21 cellular contexts compared by ENCODE assay signal in genomic region chr13:79917628-79918027, GRCh38.
"Had no signal": no experiment of that assay in that cellular context is flagged by ENCODE, and none has a peak within 500 bp of the region (broad histone marks: within the 10 kb centered on the region; RNA-seq: fewer than 3 reads in every experiment).

No MANE protein-coding gene starts in this region.

- H3K9me3 Mint-ChIP-seq: activated T-helper 1 cell treated with anti-CD3 and anti-CD28 coated beads, Interleukin-12 subunit alpha, Interleukin-12 subunit beta, Interleukin-2, Interleukin-4 antibody, amounts not matched to agents 30 ng/mL and 10 ng/mL and 1 ng/mL, durations not matched to agents 14 hours and 24 hours and 36 hours; stimulated activated effector memory CD8-positive, alpha-beta T cell treated with anti-CD3 and anti-CD28 coated beads, Interleukin-12 subunit alpha, Interleukin-12 subunit beta, amount 100 ng/mL, for 72 hours had no signal

- DNase-seq: activated CD4-positive, alpha-beta memory T cell treated with anti-CD3 and anti-CD28 coated beads for 36 hours; activated CD4-positive, alpha-beta T cell treated with anti-CD3 and anti-CD28 coated beads for 36 hours; activated gamma-delta T cell treated with Interleukin-2 at 50 U/mL for 16 hours; activated T-cell treated with anti-CD3 and anti-CD28 coated beads for 4 hours; adrenal gland; cerebellar nuclear complex; cortex of kidney; effector CD8-positive, alpha-beta T cell; naive thymus-derived CD4-positive, alpha-beta T cell; sigmoid colon; stimulated activated CD4-positive, alpha-beta T cell treated with anti-CD3 and anti-CD28 coated beads, Interleukin-4, amount 100 ng/mL, for 24 hours; testis; upper lobe of left lung; WERI-Rb-1 had no signal

- H3K36me3 ChIP-seq: adrenal gland, sigmoid colon, upper lobe of left lung, WERI-Rb-1 had no signal

- H3K4me1 ChIP-seq: adrenal gland, parathyroid adenoma, sigmoid colon, testis, upper lobe of left lung had no signal

- ATAC-seq: activated CD4-positive, alpha-beta T cell treated with anti-CD3 and anti-CD28 coated beads for 36 hours; activated naive CD4-positive, alpha-beta T cell treated with anti-CD3 and anti-CD28 coated beads, Interleukin-2, amount 50 U/mL, for 72 hours; esophagus mucosa; naive thymus-derived CD4-positive, alpha-beta T cell; stimulated activated effector memory CD8-positive, alpha-beta T cell treated with anti-CD3 and anti-CD28 coated beads, Interleukin-12 subunit alpha, Interleukin-12 subunit beta, amount 100 ng/mL, for 72 hours had no signal

- H3K9ac ChIP-seq: parathyroid adenoma had no signal

- H3K4me3 Mint-ChIP-seq: activated CD4-positive, alpha-beta memory T cell treated with anti-CD3 and anti-CD28 coated beads for 36 hours; activated CD4-positive, alpha-beta T cell treated with anti-CD3 and anti-CD28 coated beads for 36 hours; activated T-helper 1 cell treated with anti-CD3 and anti-CD28 coated beads, Interleukin-12 subunit alpha, Interleukin-12 subunit beta, Interleukin-2, Interleukin-4 antibody, amounts not matched to agents 30 ng/mL and 10 ng/mL and 1 ng/mL, durations not matched to agents 14 hours and 24 hours and 36 hours; memory B cell; naive thymus-derived CD4-positive, alpha-beta T cell; stimulated activated effector memory CD8-positive, alpha-beta T cell treated with anti-CD3 and anti-CD28 coated beads, Interleukin-12 subunit alpha, Interleukin-12 subunit beta, amount 100 ng/mL, for 72 hours had no signal

- H3K27ac Mint-ChIP-seq: activated CD4-positive, alpha-beta memory T cell treated with anti-CD3 and anti-CD28 coated beads for 36 hours; activated CD4-positive, alpha-beta T cell treated with anti-CD3 and anti-CD28 coated beads for 36 hours; activated naive CD4-positive, alpha-beta T cell treated with anti-CD3 and anti-CD28 coated beads, Interleukin-2, amount 50 U/mL, for 72 hours; activated T-helper 1 cell treated with anti-CD3 and anti-CD28 coated beads, Interleukin-12 subunit alpha, Interleukin-12 subunit beta, Interleukin-2, Interleukin-4 antibody, amounts not matched to agents 30 ng/mL and 10 ng/mL and 1 ng/mL, durations not matched to agents 14 hours and 24 hours and 36 hours; memory B cell; naive thymus-derived CD4-positive, alpha-beta T cell; stimulated activated effector memory CD8-positive, alpha-beta T cell treated with anti-CD3 and anti-CD28 coated beads, Interleukin-12 subunit alpha, Interleukin-12 subunit beta, amount 100 ng/mL, for 72 hours had no signal

- H3K27me3 Mint-ChIP-seq: activated CD4-positive, alpha-beta memory T cell treated with anti-CD3 and anti-CD28 coated beads for 36 hours; activated CD4-positive, alpha-beta T cell treated with anti-CD3 and anti-CD28 coated beads for 36 hours; memory B cell; naive thymus-derived CD4-positive, alpha-beta T cell had no signal

- H3K36me3 Mint-ChIP-seq: activated CD4-positive, alpha-beta memory T cell treated with anti-CD3 and anti-CD28 coated beads for 36 hours; activated naive CD4-positive, alpha-beta T cell treated with anti-CD3 and anti-CD28 coated beads, Interleukin-2, amount 50 U/mL, for 72 hours; memory B cell; naive thymus-derived CD4-positive, alpha-beta T cell; stimulated activated effector memory CD8-positive, alpha-beta T cell treated with anti-CD3 and anti-CD28 coated beads, Interleukin-12 subunit alpha, Interleukin-12 subunit beta, amount 100 ng/mL, for 72 hours had no signal

- H3K9me3 ChIP-seq: adrenal gland, sigmoid colon, testis had no signal

- FAIRE-seq: bronchial epithelial cell had no signal

- H3K4me3 ChIP-seq: adrenal gland, sigmoid colon, testis, upper lobe of left lung had no signal

- H3K27me3 ChIP-seq: adrenal gland, sigmoid colon, testis, upper lobe of left lung had no signal

- H3K27ac ChIP-seq: adrenal gland, parathyroid adenoma, sigmoid colon, testis, upper lobe of left lung, WERI-Rb-1 had no signal

- H3K79me2 ChIP-seq: parathyroid adenoma had no signal

- H3K4me1 Mint-ChIP-seq: activated CD4-positive, alpha-beta T cell treated with anti-CD3 and anti-CD28 coated beads for 36 hours; memory B cell; naive thymus-derived CD4-positive, alpha-beta T cell; stimulated activated effector memory CD8-positive, alpha-beta T cell treated with anti-CD3 and anti-CD28 coated beads, Interleukin-12 subunit alpha, Interleukin-12 subunit beta, amount 100 ng/mL, for 72 hours had no signal

- H2AFZ ChIP-seq: parathyroid adenoma had no signal
